Comparison of ENCODE assay signal across 13 cellular contexts in genomic region chr3:159560214-159561004, GRCh38.
"Had no signal": no experiment of that assay in that cellular context is flagged by ENCODE, and none has a peak within 500 bp of the region (broad histone marks: within the 10 kb centered on the region; RNA-seq: fewer than 3 reads in every experiment).

No MANE protein-coding gene starts in this region.

- DNase-seq: activated CD4-positive, alpha-beta T cell treated with anti-CD3 and anti-CD28 coated beads, Interleukin-2, amount 50 U/mL, for 1 hour; activated naive CD4-positive, alpha-beta T cell; activated naive CD8-positive, alpha-beta T cell treated with anti-CD3 and anti-CD28 coated beads, Interleukin-2, amount 50 U/mL, for 24 hours; aorta; dorsolateral prefrontal cortex; islet precursor cell; stimulated activated CD4-positive, alpha-beta T cell treated with anti-CD3 and anti-CD28 coated beads, Interleukin-12 subunit alpha, Interleukin-12 subunit beta, amount 100 ng/mL, for 4 hours; stimulated activated CD4-positive, alpha-beta T cell treated with anti-CD3 and anti-CD28 coated beads, Interleukin-2, amount 100 ng/mL, for 24 hours had no signal

- H3K27ac ChIP-seq: dorsolateral prefrontal cortex, hepatocyte, thoracic aorta had no signal

- H3K27ac Mint-ChIP-seq: activated naive CD8-positive, alpha-beta T cell treated with anti-CD3 and anti-CD28 coated beads, Interleukin-2, amount 50 U/mL, for 24 hours; activated T-helper 1 cell treated with anti-CD3 and anti-CD28 coated beads, Interleukin-12 subunit alpha, Interleukin-12 subunit beta, Interleukin-2, Interleukin-4 antibody, amounts not matched to agents 30 ng/mL and 10 ng/mL and 1 ng/mL, durations not matched to agents 14 hours and 24 hours and 36 hours had no signal

- H3K9me3 Mint-ChIP-seq: activated naive CD8-positive, alpha-beta T cell treated with anti-CD3 and anti-CD28 coated beads, Interleukin-2, amount 50 U/mL, for 24 hours; activated T-helper 1 cell treated with anti-CD3 and anti-CD28 coated beads, Interleukin-12 subunit alpha, Interleukin-12 subunit beta, Interleukin-2, Interleukin-4 antibody, amounts not matched to agents 30 ng/mL and 10 ng/mL and 1 ng/mL, durations not matched to agents 14 hours and 24 hours and 36 hours had no signal

- H3K4me3 Mint-ChIP-seq: activated naive CD8-positive, alpha-beta T cell treated with anti-CD3 and anti-CD28 coated beads, Interleukin-2, amount 50 U/mL, for 24 hours; activated T-helper 1 cell treated with anti-CD3 and anti-CD28 coated beads, Interleukin-12 subunit alpha, Interleukin-12 subunit beta, Interleukin-2, Interleukin-4 antibody, amounts not matched to agents 30 ng/mL and 10 ng/mL and 1 ng/mL, durations not matched to agents 14 hours and 24 hours and 36 hours had no signal

- H3K27me3 ChIP-seq: dorsolateral prefrontal cortex, hepatocyte had no signal

- ATAC-seq: activated naive CD8-positive, alpha-beta T cell treated with anti-CD3 and anti-CD28 coated beads, Interleukin-2, amount 50 U/mL, for 24 hours; esophagus mucosa; left lobe of liver had no signal

- H3K9me3 ChIP-seq: thoracic aorta had no signal

- H3K36me3 ChIP-seq: thoracic aorta had no signal

- H3K4me3 ChIP-seq: dorsolateral prefrontal cortex, hepatocyte, thoracic aorta had no signal

- H3K4me1 Mint-ChIP-seq: activated naive CD8-positive, alpha-beta T cell treated with anti-CD3 and anti-CD28 coated beads, Interleukin-2, amount 50 U/mL, for 24 hours had no signal

- H3K27me3 Mint-ChIP-seq: activated naive CD8-positive, alpha-beta T cell treated with anti-CD3 and anti-CD28 coated beads, Interleukin-2, amount 50 U/mL, for 24 hours had no signal
